1 cellular context compared by ENCODE assay signal in the genomic region with DNA sequence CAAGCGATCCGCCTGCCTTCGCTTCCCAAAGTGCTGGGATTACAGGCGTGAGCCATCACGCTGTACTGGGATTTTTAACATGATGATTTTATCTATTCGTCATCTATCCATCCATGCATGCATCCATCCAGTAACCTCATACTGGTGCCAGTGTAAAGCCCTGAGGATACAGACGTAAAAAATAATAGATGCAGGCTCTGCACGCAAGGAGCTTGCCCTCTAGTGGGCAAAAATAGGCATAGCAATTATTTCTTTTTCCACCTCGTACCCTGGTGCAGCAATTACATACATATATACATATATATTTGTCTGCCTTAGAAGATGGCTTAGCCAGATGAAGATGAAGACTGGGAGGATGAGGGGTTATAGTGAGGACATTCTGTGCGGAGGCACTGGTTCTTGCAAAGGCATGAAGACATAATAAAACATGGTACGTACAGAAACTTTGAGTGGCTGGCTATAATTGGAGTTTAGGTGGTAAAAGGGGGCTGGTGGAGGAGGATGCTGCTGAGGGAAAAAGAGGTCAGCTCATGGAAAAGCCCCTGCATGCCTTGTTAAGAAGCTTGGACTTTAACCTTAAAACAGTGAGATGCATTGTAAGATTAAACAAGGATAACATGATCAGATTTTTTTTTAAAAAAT.
TF ChIP-seq lines count a peak whose summit lies in the region.

No MANE protein-coding gene starts in this region.

TF ChIP-seq in SK-N-SH treated with all-trans-retinoic acid at 6 μM for 48 hours, 23 proteins besides CTCF, POLR2A, EP300 and RAD21 (continued from another document):
- TF ChIP-seq RARB (CRISPR knock-in tag; IDR thresholded peaks at IDR 0.05), result no peak
- no peak for TF ChIP-seq PPARA (CRISPR knock-in tag; IDR thresholded peaks at IDR 0.05; ENCODE audit: borderline replicate concordance)
- no peak for TF ChIP-seq CSDC2 (CRISPR knock-in tag; IDR thresholded peaks at IDR 0.05)
- no peak for TF ChIP-seq ZNF8 (CRISPR knock-in tag; IDR thresholded peaks at IDR 0.05)
- TF ChIP-seq ISL1 (CRISPR knock-in tag; IDR thresholded peaks at IDR 0.05), result no peak
- TF ChIP-seq ZNF70 (CRISPR knock-in tag; IDR thresholded peaks at IDR 0.05), result no peak
- TF ChIP-seq, protein P1, sequence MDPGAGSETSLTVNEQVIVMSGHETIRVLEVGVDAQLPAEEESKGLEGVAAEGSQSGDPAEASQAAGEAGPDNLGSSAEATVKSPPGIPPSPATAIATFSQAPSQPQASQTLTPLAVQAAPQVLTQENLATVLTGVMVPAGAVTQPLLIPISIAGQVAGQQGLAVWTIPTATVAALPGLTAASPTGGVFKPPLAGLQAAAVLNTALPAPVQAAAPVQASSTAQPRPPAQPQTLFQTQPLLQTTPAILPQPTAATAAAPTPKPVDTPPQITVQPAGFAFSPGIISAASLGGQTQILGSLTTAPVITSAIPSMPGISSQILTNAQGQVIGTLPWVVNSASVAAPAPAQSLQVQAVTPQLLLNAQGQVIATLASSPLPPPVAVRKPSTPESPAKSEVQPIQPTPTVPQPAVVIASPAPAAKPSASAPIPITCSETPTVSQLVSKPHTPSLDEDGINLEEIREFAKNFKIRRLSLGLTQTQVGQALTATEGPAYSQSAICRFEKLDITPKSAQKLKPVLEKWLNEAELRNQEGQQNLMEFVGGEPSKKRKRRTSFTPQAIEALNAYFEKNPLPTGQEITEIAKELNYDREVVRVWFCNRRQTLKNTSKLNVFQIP (CRISPR knock-in tag; IDR thresholded peaks at IDR 0.05; ENCODE audit: borderline replicate concordance, low read depth), result no peak
- no peak for TF ChIP-seq ZC3H10 (CRISPR knock-in tag; IDR thresholded peaks at IDR 0.05)
- TF ChIP-seq ZFP30 (CRISPR knock-in tag; IDR thresholded peaks at IDR 0.05), result no peak
- no peak for TF ChIP-seq BACH2 (CRISPR knock-in tag; IDR thresholded peaks at IDR 0.05; ENCODE audit: borderline replicate concordance)
- TF ChIP-seq, protein P2, sequence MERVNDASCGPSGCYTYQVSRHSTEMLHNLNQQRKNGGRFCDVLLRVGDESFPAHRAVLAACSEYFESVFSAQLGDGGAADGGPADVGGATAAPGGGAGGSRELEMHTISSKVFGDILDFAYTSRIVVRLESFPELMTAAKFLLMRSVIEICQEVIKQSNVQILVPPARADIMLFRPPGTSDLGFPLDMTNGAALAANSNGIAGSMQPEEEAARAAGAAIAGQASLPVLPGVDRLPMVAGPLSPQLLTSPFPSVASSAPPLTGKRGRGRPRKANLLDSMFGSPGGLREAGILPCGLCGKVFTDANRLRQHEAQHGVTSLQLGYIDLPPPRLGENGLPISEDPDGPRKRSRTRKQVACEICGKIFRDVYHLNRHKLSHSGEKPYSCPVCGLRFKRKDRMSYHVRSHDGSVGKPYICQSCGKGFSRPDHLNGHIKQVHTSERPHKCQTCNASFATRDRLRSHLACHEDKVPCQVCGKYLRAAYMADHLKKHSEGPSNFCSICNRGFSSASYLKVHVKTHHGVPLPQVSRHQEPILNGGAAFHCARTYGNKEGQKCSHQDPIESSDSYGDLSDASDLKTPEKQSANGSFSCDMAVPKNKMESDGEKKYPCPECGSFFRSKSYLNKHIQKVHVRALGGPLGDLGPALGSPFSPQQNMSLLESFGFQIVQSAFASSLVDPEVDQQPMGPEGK (CRISPR knock-in tag; IDR thresholded peaks at IDR 0.05; ENCODE audit: borderline replicate concordance), result no peak
